ENCODE assay signal across 5 cellular contexts in the genomic region with DNA sequence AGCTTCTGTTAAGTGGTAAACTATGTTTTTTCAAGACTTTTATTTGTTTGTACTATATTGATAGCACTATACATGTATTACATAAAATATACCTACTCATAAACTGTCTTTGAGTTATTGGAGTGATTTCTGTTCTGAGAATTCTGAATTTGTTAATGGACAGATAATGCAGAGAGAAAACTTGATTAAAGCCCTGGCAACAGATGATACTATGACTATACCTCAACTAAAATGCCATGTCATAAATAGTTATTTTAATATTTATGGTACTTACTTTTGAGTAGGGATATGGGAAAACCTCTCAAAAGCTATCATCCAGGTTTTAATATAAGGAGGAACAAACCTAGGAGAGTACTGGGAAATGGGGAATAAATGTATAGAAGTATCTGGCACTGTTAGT.
"Had no signal": no experiment of that assay in that cellular context is flagged by ENCODE, and none has a peak within 500 bp of the region (broad histone marks: within the 10 kb centered on the region; RNA-seq: fewer than 3 reads in every experiment).

No MANE protein-coding gene starts in this region.

- DNase-seq: H9, HCEC 1CT, IMR-90 had no signal

- ATAC-seq: GM23338, K562 had no signal

- H3K4me3 ChIP-seq: GM23338, K562 had no signal
